ENCODE assay signal across 1 cellular context in genomic region chr11:102614485-102614884, GRCh38.
TF ChIP-seq lines count a peak whose summit lies in the region.

No MANE protein-coding gene starts in this region.

TF ChIP-seq in GM23338, 12 proteins besides CTCF, POLR2A, EP300 and RAD21 (continued from another document):
- TF ChIP-seq, protein P1, sequence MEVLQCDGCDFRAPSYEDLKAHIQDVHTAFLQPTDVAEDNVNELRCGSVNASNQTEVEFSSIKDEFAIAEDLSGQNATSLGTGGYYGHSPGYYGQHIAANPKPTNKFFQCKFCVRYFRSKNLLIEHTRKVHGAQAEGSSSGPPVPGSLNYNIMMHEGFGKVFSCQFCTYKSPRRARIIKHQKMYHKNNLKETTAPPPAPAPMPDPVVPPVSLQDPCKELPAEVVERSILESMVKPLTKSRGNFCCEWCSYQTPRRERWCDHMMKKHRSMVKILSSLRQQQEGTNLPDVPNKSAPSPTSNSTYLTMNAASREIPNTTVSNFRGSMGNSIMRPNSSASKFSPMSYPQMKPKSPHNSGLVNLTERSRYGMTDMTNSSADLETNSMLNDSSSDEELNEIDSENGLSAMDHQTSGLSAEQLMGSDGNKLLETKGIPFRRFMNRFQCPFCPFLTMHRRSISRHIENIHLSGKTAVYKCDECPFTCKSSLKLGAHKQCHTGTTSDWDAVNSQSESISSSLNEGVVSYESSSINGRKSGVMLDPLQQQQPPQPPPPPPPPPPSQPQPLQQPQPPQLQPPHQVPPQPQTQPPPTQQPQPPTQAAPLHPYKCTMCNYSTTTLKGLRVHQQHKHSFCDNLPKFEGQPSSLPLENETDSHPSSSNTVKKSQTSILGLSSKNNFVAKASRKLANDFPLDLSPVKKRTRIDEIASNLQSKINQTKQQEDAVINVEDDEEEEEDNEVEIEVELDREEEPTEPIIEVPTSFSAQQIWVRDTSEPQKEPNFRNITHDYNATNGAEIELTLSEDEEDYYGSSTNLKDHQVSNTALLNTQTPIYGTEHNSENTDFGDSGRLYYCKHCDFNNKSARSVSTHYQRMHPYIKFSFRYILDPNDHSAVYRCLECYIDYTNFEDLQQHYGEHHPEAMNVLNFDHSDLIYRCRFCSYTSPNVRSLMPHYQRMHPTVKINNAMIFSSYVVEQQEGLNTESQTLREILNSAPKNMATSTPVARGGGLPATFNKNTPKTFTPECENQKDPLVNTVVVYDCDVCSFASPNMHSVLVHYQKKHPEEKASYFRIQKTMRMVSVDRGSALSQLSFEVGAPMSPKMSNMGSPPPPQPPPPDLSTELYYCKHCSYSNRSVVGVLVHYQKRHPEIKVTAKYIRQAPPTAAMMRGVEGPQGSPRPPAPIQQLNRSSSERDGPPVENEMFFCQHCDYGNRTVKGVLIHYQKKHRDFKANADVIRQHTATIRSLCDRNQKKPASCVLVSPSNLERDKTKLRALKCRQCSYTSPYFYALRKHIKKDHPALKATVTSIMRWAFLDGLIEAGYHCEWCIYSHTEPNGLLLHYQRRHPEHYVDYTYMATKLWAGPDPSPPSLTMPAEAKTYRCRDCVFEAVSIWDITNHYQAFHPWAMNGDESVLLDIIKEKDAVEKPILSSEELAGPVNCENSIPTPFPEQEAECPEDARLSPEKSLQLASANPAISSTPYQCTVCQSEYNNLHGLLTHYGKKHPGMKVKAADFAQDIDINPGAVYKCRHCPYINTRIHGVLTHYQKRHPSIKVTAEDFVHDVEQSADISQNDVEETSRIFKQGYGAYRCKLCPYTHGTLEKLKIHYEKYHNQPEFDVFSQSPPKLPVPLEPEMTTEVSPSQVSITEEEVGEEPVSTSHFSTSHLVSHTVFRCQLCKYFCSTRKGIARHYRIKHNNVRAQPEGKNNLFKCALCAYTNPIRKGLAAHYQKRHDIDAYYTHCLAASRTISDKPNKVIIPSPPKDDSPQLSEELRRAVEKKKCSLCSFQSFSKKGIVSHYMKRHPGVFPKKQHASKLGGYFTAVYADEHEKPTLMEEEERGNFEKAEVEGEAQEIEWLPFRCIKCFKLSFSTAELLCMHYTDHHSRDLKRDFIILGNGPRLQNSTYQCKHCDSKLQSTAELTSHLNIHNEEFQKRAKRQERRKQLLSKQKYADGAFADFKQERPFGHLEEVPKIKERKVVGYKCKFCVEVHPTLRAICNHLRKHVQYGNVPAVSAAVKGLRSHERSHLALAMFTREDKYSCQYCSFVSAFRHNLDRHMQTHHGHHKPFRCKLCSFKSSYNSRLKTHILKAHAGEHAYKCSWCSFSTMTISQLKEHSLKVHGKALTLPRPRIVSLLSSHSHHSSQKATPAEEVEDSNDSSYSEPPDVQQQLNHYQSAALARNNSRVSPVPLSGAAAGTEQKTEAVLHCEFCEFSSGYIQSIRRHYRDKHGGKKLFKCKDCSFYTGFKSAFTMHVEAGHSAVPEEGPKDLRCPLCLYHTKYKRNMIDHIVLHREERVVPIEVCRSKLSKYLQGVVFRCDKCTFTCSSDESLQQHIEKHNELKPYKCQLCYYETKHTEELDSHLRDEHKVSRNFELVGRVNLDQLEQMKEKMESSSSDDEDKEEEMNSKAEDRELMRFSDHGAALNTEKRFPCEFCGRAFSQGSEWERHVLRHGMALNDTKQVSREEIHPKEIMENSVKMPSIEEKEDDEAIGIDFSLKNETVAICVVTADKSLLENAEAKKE (CRISPR knock-in tag; IDR thresholded peaks at IDR 0.05) = no peak
- TF ChIP-seq JUNB (IDR thresholded peaks at IDR 0.05; ENCODE audit: unreplicated experiment) (no peak), ZNF331 (CRISPR knock-in tag; IDR thresholded peaks at IDR 0.05; ENCODE audit: low read depth) (no peak), ZNF114 (CRISPR knock-in tag; IDR thresholded peaks at IDR 0.05) (no peak), EZH2phosphoT487 (IDR thresholded peaks at IDR 0.05; ENCODE audit: unreplicated experiment) (no peak)
